In the genomic region with DNA sequence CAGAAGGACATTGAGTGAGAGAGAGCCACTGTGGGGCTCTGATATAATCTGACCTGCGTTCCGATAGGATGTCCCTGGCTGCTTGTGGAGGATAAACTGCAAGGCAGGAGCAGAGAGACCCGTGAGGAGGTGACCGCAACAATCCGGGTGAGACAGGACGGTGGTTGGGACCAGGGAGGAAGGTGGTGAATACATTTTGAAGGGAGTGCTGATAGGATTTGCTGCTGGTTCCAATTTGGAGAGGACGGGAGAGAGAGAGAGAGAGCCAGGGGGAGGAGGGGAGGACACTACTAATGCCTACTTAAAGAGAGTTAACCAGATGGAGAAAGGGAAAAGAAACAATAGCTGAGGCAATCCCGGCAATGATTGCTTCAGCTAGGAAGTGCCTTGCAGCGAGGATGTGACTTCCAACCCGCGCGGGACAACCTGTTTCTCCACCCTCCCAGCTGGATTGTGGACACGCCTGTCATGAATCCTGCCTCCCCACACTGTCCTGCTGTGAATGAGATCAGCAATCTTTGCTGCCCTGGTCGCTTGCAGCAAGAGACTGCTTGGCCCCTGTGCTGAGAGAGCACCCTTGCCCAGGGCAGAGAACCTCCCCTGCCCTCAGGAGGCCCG, we compare ENCODE assay signal across 12 cellular contexts.
DNase-seq lines count a peak whose midpoint lies in the region; ATAC-seq and TF ChIP-seq lines count a peak whose summit lies in the region.
"Had no signal": no experiment of that assay in that cellular context is flagged by ENCODE, and none has a peak within 500 bp of the region (broad histone marks: within the 10 kb centered on the region; RNA-seq: fewer than 3 reads in every experiment).

No MANE protein-coding gene starts in this region.

- peaks cover 9% of the 10 kb centered on the region for H3K9me3 Mint-ChIP-seq in activated CD4-positive, alpha-beta memory T cell treated with anti-CD3 and anti-CD28 coated beads for 36 hours

- POLR2A ChIA-PET in A673 (lab: Charles Lee; ENCODE audit: low non-redundant PET), result no interaction called here
- POLR2A ChIA-PET in HEK293 (lab: Yijun Ruan, JAX), result interaction anchor here (0.5 kb wide), 1 partner anchor 86 kb away, joined by 3 read pairs; no protein-coding TSS in a partner anchor
- POLR2A ChIA-PET in activated CD4-positive, alpha-beta memory T cell treated with anti-CD3 and anti-CD28 coated beads for 36 hours (lab: Charles Lee), result no interaction called here

- peaks cover 12% of the 10 kb centered on the region for H3K4me1 Mint-ChIP-seq in activated CD4-positive, alpha-beta memory T cell treated with anti-CD3 and anti-CD28 coated beads for 36 hours (ENCODE audit: low read depth)

- CTCF ChIA-PET in A673 (lab: Charles Lee), result no interaction called here
- CTCF ChIA-PET in HEK293 (lab: Yijun Ruan, JAX), result interaction anchor here (0.7 to 2.7 kb wide), 6 partner anchors 13 to 270 kb away, joined by 3 to 11 read pairs (median 4); no protein-coding TSS in a partner anchor
- CTCF ChIA-PET in activated CD4-positive, alpha-beta memory T cell treated with anti-CD3 and anti-CD28 coated beads for 36 hours (lab: Charles Lee), result interaction anchor here (1.0 to 2.1 kb wide), 3 partner anchors 84 to 154 kb away, joined by 5 to 10 read pairs (median 5); no protein-coding TSS in a partner anchor

- H3K4me3 ChIP-seq in A673 (ENCODE audit: low read depth, low read length, poor library complexity, severe bottlenecking) (no peak overlapping the region), HEK293 (ENCODE audit: low read depth, low read length) (no peak overlapping the region), iPS-15b (ENCODE audit: low read depth, low read length) (peak overlapping the region; percentile 42), MM.1S (ENCODE audit: low read length) (no peak overlapping the region)

- no peaks in the 10 kb centered on the region for H4K20me1 ChIP-seq in MM.1S (ENCODE audit: insufficient read depth, low read length)

- H3K27me3 ChIP-seq in A673 (replicated peaks; ENCODE audit: insufficient read depth, low read depth, low read length, poor library complexity) (no peaks in the 10 kb centered on the region), iPS-15b (ENCODE audit: control insufficient read depth, insufficient read depth, low read length) (peaks cover 16% of the 10 kb centered on the region), MM.1S (replicated peaks; ENCODE audit: insufficient read depth, low read length) (no peaks in the 10 kb centered on the region)

- H3K27ac ChIP-seq in A673 (ENCODE audit: low read depth, low read length, poor library complexity, severe bottlenecking) (peak overlapping the region; percentile 22), HEK293 (ENCODE audit: extremely low read depth, low read depth, low read length) (no peak overlapping the region), MM.1S (ENCODE audit: low read length) (no peak overlapping the region)

- H3K36me3 Mint-ChIP-seq in activated CD4-positive, alpha-beta memory T cell treated with anti-CD3 and anti-CD28 coated beads for 36 hours, result no peaks in the 10 kb centered on the region
- H3K36me3 Mint-ChIP-seq: T-cell had no signal

- no peak for TF ChIP-seq POLR2A in GM18505 (IDR thresholded peaks at IDR 0.05; ENCODE audit: borderline replicate concordance, extremely low read depth, insufficient read depth, insufficient read length)

- H3K4me2 ChIP-seq in MM.1S (ENCODE audit: low read depth, low read length), result no peak overlapping the region

- H3K36me3 ChIP-seq in A673 (ENCODE audit: insufficient read depth, low read length, poor library complexity, severe bottlenecking) (no peaks in the 10 kb centered on the region), HEK293 (ENCODE audit: control insufficient read depth in 2 of 2, insufficient read depth in 1 of 2, low read length in 2 of 2) (no peaks in the 10 kb centered on the region), iPS-15b (ENCODE audit: control insufficient read depth, insufficient read depth, low read length) (no peaks in the 10 kb centered on the region), MM.1S (replicated peaks; ENCODE audit: insufficient read depth, low read length) (no peaks in the 10 kb centered on the region)

- H3K27ac Mint-ChIP-seq in activated CD4-positive, alpha-beta memory T cell treated with anti-CD3 and anti-CD28 coated beads for 36 hours, result no peak overlapping the region
- H3K27ac Mint-ChIP-seq: IgD-negative memory B cell, T-cell had no signal

- BruUV-seq in A673 (replicated peaks; lab: Mats Ljungman, UMichigan), result no TSS peak

- H3F3A ChIP-seq in MM.1S (ENCODE audit: insufficient read depth, low read length), result no peaks in the 10 kb centered on the region

- peaks cover 5% of the 10 kb centered on the region for H3K4me1 ChIP-seq in A673 (ENCODE audit: insufficient read depth, low read length, poor library complexity, severe bottlenecking)
- no peaks in the 10 kb centered on the region for H3K4me1 ChIP-seq in HEK293 (ENCODE audit: control insufficient read depth, insufficient read depth, low read length)
- peaks cover 12% of the 10 kb centered on the region for H3K4me1 ChIP-seq in iPS-15b (ENCODE audit: control insufficient read depth, insufficient read depth, low read length)
- H3K4me1 ChIP-seq in MM.1S (ENCODE audit: low read length), result no peaks in the 10 kb centered on the region

- H3K9ac ChIP-seq in iPS-15b (ENCODE audit: low read depth, low read length) (peak overlapping the region; percentile 62), MM.1S (ENCODE audit: low read length) (no peak overlapping the region)

- H3K9me2 ChIP-seq in MM.1S (replicated peaks; ENCODE audit: insufficient read depth, low read length), result no peaks in the 10 kb centered on the region

- H3K9me3 ChIP-seq in A673 (ENCODE audit: low read depth, low read length, poor library complexity, severe bottlenecking) (peaks cover 8% of the 10 kb centered on the region), HEK293 (ENCODE audit: control insufficient read depth, insufficient read depth, low read depth, low read length) (no peaks in the 10 kb centered on the region), iPS-15b (ENCODE audit: control insufficient read depth, insufficient read depth, low read length) (peaks cover 7% of the 10 kb centered on the region), MM.1S (replicated peaks; ENCODE audit: insufficient read depth, low read length) (no peaks in the 10 kb centered on the region)

- peaks cover 34% of the 10 kb centered on the region for H3K27me3 Mint-ChIP-seq in activated CD4-positive, alpha-beta memory T cell treated with anti-CD3 and anti-CD28 coated beads for 36 hours

- TF ChIP-seq CTCF in A673 (conservative IDR thresholded peaks at IDR 0.05; ENCODE audit: low read depth, low read length), result no peak
- TF ChIP-seq CTCF in HEK293 (tag by site-specific recombination; IDR thresholded peaks at IDR 0.05), result no peak
- no peak for TF ChIP-seq CTCF in MM.1S (IDR thresholded peaks at IDR 0.05; ENCODE audit: low read length)

- DNase-seq in A673 (ENCODE audit: low spot score) (peak; percentile 54), AML-193 (lab: John Stamatoyannopoulos, UW) (no peak), MM.1S (no peak)
- DNase-seq in activated CD4-positive, alpha-beta memory T cell treated with anti-CD3 and anti-CD28 coated beads for 36 hours, result peak; percentile 47
- DNase-seq: DMS79; stimulated activated CD4-positive, alpha-beta T cell treated with anti-CD3 and anti-CD28 coated beads, Interleukin-4, amount 100 ng/mL, for 1 hour; T-cell had no signal

- H3K79me2 ChIP-seq in MM.1S (ENCODE audit: low read length), result no peaks in the 10 kb centered on the region

- H3K4me3 Mint-ChIP-seq in activated CD4-positive, alpha-beta memory T cell treated with anti-CD3 and anti-CD28 coated beads for 36 hours, result peak overlapping the region; percentile 62
- H3K4me3 Mint-ChIP-seq: IgD-negative memory B cell, T-cell had no signal

- ATAC-seq in SK-N-SH treated with all-trans-retinoic acid at 6 μM for 48 hours (no peak), GM18505 (IDR thresholded peaks at IDR 0.05; ENCODE audit: unreplicated experiment) (no peak)
- ATAC-seq: T-cell had no signal

- intact Hi-C loops in A673 (cut with micrococcal nuclease; ENCODE audit: unreplicated experiment), result loop anchor here (5.0 kb wide), 1 partner anchor 85 kb away; no protein-coding TSS in a partner anchor
- intact Hi-C loops in activated CD4-positive, alpha-beta memory T cell treated with anti-CD3 and anti-CD28 coated beads for 36 hours (cut with micrococcal nuclease), result loop anchor here (2.0 to 10.0 kb wide), 2 partner anchors 85 to 237 kb away; no protein-coding TSS in a partner anchor

- H2AFZ ChIP-seq in MM.1S (ENCODE audit: low read length), result no peak overlapping the region

TF ChIP-seq in HEK293, 187 proteins besides CTCF, POLR2A, EP300 and RAD21 (continues in another document):
- TF ChIP-seq ZNF521 (tag by site-specific recombination; IDR thresholded peaks at IDR 0.05) (no peak), ZNF449 (tag by site-specific recombination; IDR thresholded peaks at IDR 0.05) (no peak), ZNF350 (tag by site-specific recombination; IDR thresholded peaks at IDR 0.05) (no peak)

TF ChIP-seq in SK-N-SH treated with all-trans-retinoic acid at 6 μM for 48 hours, 23 proteins besides CTCF, POLR2A, EP300 and RAD21 (continues in another document):
- no peak for TF ChIP-seq SNAI2 (CRISPR knock-in tag; IDR thresholded peaks at IDR 0.05)
- TF ChIP-seq TOX (CRISPR knock-in tag; IDR thresholded peaks at IDR 0.05; ENCODE audit: borderline replicate concordance), result no peak
- TF ChIP-seq CSDC2 (CRISPR knock-in tag; IDR thresholded peaks at IDR 0.05), result no peak
- TF ChIP-seq ZFP30 (CRISPR knock-in tag; IDR thresholded peaks at IDR 0.05), result no peak
- TF ChIP-seq, protein P1, sequence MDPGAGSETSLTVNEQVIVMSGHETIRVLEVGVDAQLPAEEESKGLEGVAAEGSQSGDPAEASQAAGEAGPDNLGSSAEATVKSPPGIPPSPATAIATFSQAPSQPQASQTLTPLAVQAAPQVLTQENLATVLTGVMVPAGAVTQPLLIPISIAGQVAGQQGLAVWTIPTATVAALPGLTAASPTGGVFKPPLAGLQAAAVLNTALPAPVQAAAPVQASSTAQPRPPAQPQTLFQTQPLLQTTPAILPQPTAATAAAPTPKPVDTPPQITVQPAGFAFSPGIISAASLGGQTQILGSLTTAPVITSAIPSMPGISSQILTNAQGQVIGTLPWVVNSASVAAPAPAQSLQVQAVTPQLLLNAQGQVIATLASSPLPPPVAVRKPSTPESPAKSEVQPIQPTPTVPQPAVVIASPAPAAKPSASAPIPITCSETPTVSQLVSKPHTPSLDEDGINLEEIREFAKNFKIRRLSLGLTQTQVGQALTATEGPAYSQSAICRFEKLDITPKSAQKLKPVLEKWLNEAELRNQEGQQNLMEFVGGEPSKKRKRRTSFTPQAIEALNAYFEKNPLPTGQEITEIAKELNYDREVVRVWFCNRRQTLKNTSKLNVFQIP (CRISPR knock-in tag; IDR thresholded peaks at IDR 0.05; ENCODE audit: borderline replicate concordance, low read depth), result no peak
- no peak for TF ChIP-seq GLIS3 (CRISPR knock-in tag; IDR thresholded peaks at IDR 0.05)

Comparison
In these comparisons a context has a peak if more than half of its experiments do, and no peak if none do; other contexts are left out.
1. DNase-seq: peak in A673 (single experiment) and activated CD4-positive, alpha-beta memory T cell treated with anti-CD3 and anti-CD28 coated beads for 36 hours (single experiment); none in AML-193 (0 of 2) and MM.1S (single experiment).